Comparison of ENCODE assay signal across 1 cellular context in the genomic region with DNA sequence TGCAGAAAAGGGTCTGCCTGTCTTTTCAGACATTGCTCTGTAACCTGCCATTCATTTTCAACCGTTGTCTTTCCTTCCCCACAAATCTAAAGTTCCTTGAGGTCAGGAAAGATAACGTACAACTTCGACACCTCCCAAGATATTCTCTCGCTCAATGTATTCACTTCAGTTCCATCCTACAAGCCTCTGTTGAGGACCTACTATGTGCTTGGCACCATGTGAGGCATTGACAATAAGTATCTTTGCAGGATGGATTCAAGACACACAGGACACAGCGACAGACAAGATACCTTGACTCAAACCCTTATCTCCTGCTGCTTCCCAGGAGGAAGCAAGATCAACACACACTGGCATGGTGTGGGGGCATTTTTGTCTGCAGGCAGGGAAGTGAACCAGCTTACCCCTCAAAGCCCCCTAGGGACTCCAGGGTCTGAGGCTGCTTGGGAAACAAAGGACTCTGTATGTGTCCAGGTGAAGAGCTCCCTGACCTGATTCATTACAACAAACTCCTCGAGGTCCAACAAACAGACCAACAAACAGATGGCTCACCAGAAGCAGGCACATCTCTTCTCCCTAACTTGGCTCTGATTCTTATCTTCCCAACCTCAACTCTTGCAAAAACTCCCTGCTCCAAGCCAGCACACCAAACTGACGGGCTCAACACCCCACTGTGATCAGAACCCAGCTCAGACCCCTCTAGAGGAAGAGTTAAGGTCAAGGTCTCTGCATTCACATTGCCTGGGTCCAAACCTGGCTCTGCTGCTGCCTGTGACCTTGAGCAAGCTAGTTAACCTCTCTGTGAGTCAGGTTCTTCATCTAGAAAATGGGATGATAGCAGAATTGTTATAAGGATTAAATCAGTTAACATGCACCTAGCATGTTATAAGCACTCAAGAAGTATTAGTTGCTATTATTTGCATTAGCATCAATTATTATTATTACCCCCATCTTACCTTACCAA.
TF ChIP-seq lines count a peak whose summit lies in the region.

No MANE protein-coding gene starts in this region.

TF ChIP-seq in GM23338, 12 proteins besides CTCF, POLR2A, EP300 and RAD21:
- no peak for TF ChIP-seq REST (IDR thresholded peaks at IDR 0.05; ENCODE audit: unreplicated experiment)
- TF ChIP-seq STAT1 (IDR thresholded peaks at IDR 0.05; ENCODE audit: unreplicated experiment) = no peak
- no peak for TF ChIP-seq NANOG (IDR thresholded peaks at IDR 0.05; ENCODE audit: borderline replicate concordance)
- TF ChIP-seq POLR2AphosphoS5 (IDR thresholded peaks at IDR 0.05; ENCODE audit: low read depth) = no peak
- no peak for TF ChIP-seq CREB1 (CRISPR knock-in tag; IDR thresholded peaks at IDR 0.05; ENCODE audit: low read depth)
- TF ChIP-seq EZH2phosphoT487 (IDR thresholded peaks at IDR 0.05; ENCODE audit: unreplicated experiment) = no peak
- TF ChIP-seq ZNF331 (CRISPR knock-in tag; IDR thresholded peaks at IDR 0.05; ENCODE audit: low read depth) = no peak
- TF ChIP-seq ETS1 (IDR thresholded peaks at IDR 0.05) = no peak
- no peak for TF ChIP-seq JUNB (IDR thresholded peaks at IDR 0.05; ENCODE audit: unreplicated experiment)
- TF ChIP-seq, protein P1, sequence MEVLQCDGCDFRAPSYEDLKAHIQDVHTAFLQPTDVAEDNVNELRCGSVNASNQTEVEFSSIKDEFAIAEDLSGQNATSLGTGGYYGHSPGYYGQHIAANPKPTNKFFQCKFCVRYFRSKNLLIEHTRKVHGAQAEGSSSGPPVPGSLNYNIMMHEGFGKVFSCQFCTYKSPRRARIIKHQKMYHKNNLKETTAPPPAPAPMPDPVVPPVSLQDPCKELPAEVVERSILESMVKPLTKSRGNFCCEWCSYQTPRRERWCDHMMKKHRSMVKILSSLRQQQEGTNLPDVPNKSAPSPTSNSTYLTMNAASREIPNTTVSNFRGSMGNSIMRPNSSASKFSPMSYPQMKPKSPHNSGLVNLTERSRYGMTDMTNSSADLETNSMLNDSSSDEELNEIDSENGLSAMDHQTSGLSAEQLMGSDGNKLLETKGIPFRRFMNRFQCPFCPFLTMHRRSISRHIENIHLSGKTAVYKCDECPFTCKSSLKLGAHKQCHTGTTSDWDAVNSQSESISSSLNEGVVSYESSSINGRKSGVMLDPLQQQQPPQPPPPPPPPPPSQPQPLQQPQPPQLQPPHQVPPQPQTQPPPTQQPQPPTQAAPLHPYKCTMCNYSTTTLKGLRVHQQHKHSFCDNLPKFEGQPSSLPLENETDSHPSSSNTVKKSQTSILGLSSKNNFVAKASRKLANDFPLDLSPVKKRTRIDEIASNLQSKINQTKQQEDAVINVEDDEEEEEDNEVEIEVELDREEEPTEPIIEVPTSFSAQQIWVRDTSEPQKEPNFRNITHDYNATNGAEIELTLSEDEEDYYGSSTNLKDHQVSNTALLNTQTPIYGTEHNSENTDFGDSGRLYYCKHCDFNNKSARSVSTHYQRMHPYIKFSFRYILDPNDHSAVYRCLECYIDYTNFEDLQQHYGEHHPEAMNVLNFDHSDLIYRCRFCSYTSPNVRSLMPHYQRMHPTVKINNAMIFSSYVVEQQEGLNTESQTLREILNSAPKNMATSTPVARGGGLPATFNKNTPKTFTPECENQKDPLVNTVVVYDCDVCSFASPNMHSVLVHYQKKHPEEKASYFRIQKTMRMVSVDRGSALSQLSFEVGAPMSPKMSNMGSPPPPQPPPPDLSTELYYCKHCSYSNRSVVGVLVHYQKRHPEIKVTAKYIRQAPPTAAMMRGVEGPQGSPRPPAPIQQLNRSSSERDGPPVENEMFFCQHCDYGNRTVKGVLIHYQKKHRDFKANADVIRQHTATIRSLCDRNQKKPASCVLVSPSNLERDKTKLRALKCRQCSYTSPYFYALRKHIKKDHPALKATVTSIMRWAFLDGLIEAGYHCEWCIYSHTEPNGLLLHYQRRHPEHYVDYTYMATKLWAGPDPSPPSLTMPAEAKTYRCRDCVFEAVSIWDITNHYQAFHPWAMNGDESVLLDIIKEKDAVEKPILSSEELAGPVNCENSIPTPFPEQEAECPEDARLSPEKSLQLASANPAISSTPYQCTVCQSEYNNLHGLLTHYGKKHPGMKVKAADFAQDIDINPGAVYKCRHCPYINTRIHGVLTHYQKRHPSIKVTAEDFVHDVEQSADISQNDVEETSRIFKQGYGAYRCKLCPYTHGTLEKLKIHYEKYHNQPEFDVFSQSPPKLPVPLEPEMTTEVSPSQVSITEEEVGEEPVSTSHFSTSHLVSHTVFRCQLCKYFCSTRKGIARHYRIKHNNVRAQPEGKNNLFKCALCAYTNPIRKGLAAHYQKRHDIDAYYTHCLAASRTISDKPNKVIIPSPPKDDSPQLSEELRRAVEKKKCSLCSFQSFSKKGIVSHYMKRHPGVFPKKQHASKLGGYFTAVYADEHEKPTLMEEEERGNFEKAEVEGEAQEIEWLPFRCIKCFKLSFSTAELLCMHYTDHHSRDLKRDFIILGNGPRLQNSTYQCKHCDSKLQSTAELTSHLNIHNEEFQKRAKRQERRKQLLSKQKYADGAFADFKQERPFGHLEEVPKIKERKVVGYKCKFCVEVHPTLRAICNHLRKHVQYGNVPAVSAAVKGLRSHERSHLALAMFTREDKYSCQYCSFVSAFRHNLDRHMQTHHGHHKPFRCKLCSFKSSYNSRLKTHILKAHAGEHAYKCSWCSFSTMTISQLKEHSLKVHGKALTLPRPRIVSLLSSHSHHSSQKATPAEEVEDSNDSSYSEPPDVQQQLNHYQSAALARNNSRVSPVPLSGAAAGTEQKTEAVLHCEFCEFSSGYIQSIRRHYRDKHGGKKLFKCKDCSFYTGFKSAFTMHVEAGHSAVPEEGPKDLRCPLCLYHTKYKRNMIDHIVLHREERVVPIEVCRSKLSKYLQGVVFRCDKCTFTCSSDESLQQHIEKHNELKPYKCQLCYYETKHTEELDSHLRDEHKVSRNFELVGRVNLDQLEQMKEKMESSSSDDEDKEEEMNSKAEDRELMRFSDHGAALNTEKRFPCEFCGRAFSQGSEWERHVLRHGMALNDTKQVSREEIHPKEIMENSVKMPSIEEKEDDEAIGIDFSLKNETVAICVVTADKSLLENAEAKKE (CRISPR knock-in tag; IDR thresholded peaks at IDR 0.05) = no peak
- TF ChIP-seq ZNF114 (CRISPR knock-in tag; IDR thresholded peaks at IDR 0.05) = no peak
- TF ChIP-seq EZH2 (IDR thresholded peaks at IDR 0.05; ENCODE audit: low read depth, unreplicated experiment) = no peak
